ENCODE assay signal across 8 cellular contexts in the genomic region with DNA sequence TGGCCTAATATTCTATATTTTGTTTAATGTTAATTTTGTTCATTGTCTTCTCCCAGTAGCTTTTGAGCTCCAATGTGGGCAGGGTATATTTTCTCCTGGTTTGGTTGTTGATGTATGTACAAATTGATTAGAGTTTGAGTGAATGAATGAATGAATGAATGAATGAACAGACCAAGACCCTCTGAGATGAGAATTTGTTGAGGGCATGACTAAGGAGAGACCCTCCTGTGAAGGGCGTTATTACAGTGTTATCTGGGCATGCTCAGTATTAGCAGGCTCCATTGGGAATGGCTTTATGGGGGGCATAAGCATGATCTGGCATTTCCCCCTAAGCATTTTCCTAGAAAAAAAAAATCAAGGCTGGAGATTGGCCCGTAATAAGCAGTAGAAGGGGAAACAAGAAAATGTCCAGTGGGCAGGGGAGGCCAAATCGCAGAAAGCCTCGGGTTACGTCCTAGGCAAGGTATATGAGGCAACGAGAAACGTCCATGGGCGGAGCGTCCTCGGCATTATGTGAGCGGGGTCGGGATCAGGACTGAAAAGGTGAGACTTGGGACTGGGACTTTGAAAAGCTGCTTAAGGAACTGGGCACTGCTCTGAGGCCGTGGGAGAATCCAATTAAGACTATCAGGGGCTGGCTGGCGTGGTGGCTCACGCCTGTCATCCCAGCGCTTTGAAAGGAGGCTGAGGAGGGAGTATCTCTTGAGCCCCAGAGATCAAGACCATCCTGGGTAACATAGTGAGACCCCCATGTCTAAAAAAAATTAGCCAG. TPM values are rescaled to one million over a fixed set of nuclear protein-coding genes. Genes with fewer than 3 reads are reported as not detected.
DNase-seq lines count a peak whose midpoint lies in the region; ATAC-seq and TF ChIP-seq lines count a peak whose summit lies in the region.

No MANE protein-coding gene starts in this region.

- H3K9ac ChIP-seq in iPS-20b (ENCODE audit: low read depth, low read length), result no peak overlapping the region

- peaks cover 10% of the 10 kb centered on the region for H3K36me3 Mint-ChIP-seq in activated T-cell treated with anti-CD3 and anti-CD28 coated beads, Interleukin-2, amount 50 U/mL, for 24 hours (ENCODE audit: low read depth)

- intact Hi-C loops in posterior vena cava (cut with DNase I), result no loop called here

- peak overlapping the region; percentile 55 for H3K27ac ChIP-seq in WERI-Rb-1
- no peak overlapping the region for H3K27ac ChIP-seq in iPS-20b (ENCODE audit: low read length)
- H3K27ac ChIP-seq in thoracic aorta, result no peak overlapping the region

- H3K27ac Mint-ChIP-seq in activated T-cell treated with anti-CD3 and anti-CD28 coated beads, Interleukin-2, amount 50 U/mL, for 24 hours, result no peak overlapping the region

- TF ChIP-seq CTCF in WERI-Rb-1 (IDR thresholded peaks at IDR 0.05; ENCODE audit: low read depth, low read length) (no peak), thoracic aorta (IDR thresholded peaks at IDR 0.05) (no peak)

- H3K4me3 Mint-ChIP-seq in activated T-cell treated with anti-CD3 and anti-CD28 coated beads, Interleukin-2, amount 50 U/mL, for 24 hours, result peak overlapping the region; percentile 73

- no peak for ATAC-seq in thoracic aorta (ENCODE audit: insufficient number of reproducible peaks, low FRiP score, low read depth)
- ATAC-seq in GM21786 (IDR thresholded peaks at IDR 0.05; ENCODE audit: unreplicated experiment), result no peak

- H3K36me3 ChIP-seq in WERI-Rb-1 (peaks cover 25% of the 10 kb centered on the region), iPS-20b (ENCODE audit: insufficient read depth, low read depth, low read length) (no peaks in the 10 kb centered on the region), thoracic aorta (no peaks in the 10 kb centered on the region)

- no peaks in the 10 kb centered on the region for H3K27me3 ChIP-seq in WERI-Rb-1 (ENCODE audit: insufficient read depth, low read depth, severe bottlenecking)
- H3K27me3 ChIP-seq in iPS-20b (ENCODE audit: insufficient read depth, low read length), result peaks cover 40% of the 10 kb centered on the region
- H3K27me3 ChIP-seq in thoracic aorta (replicated peaks; ENCODE audit: insufficient read depth), result no peaks in the 10 kb centered on the region

- no peaks in the 10 kb centered on the region for H3K9me3 Mint-ChIP-seq in activated T-cell treated with anti-CD3 and anti-CD28 coated beads, Interleukin-2, amount 50 U/mL, for 24 hours

- no peaks in the 10 kb centered on the region for H3K27me3 Mint-ChIP-seq in activated T-cell treated with anti-CD3 and anti-CD28 coated beads, Interleukin-2, amount 50 U/mL, for 24 hours

- no peak for DNase-seq in activated T-cell treated with anti-CD3 and anti-CD28 coated beads, Interleukin-2, amount 50 U/mL, for 24 hours
- no peak for DNase-seq in activated T-cell treated with anti-CD3 and anti-CD28 coated beads, Interleukin-2, amount 50 U/mL, for 48 hours
- DNase-seq in WERI-Rb-1 (peak; percentile 77), thoracic aorta (ENCODE audit: low spot score) (no peak), NCI-H446 (lab: John Stamatoyannopoulos, UW) (no peak), posterior vena cava (ENCODE audit: low spot score) (no peak)

- peaks cover 8% of the 10 kb centered on the region; the same call in 1 of the 2 replicates for H3K4me1 ChIP-seq in iPS-20b (ENCODE audit: insufficient read depth, low read length)
- peaks cover 8 to 12% of the 10 kb centered on the region in 2 donors for H3K4me1 ChIP-seq in thoracic aorta (ENCODE audit: control insufficient read depth in 1 of 2, low read depth in 2 of 2)

- no peaks in the 10 kb centered on the region for H3K9me3 ChIP-seq in WERI-Rb-1 (ENCODE audit: severe bottlenecking)
- H3K9me3 ChIP-seq in iPS-20b (ENCODE audit: insufficient read depth, low read depth, low read length), result no peaks in the 10 kb centered on the region
- H3K9me3 ChIP-seq in thoracic aorta, result no peaks in the 10 kb centered on the region

- H3K4me3 ChIP-seq in WERI-Rb-1 (ENCODE audit: low read depth, low read length) (peak overlapping the region; percentile 41), iPS-20b (ENCODE audit: low read length) (peak overlapping the region; percentile 67; the same call in 1 of the 2 replicates), thoracic aorta (peak overlapping the region; percentile 94)

- H3K4me1 Mint-ChIP-seq in activated T-cell treated with anti-CD3 and anti-CD28 coated beads, Interleukin-2, amount 50 U/mL, for 24 hours (ENCODE audit: low read depth), result peaks cover 10% of the 10 kb centered on the region

RNA-seq across cellular contexts. Expression of a gene that starts 0.9 kb away (rescaled TPM):
- total RNA-seq in thoracic aorta (10 to 100 TPM; 15.4 to 30.7 TPM), posterior vena cava (1 to 10 TPM; 6.2 to 9.6 TPM)

RNA-seq across cellular contexts. Expression of a gene that starts 16.5 kb away (rescaled TPM):
- 10 to 100 TPM; 11.1 to 16.6 TPM for total RNA-seq in thoracic aorta
- total RNA-seq in posterior vena cava, result 10 to 100 TPM; 18.4 to 19.3 TPM

RNA-seq across cellular contexts. Expression of a gene that starts 17.6 kb away (rescaled TPM):
- total RNA-seq in thoracic aorta (100 to 1,000 TPM in 1 of 2 donors, 10 to 100 TPM in 1; 78.6 to 130 TPM), posterior vena cava (100 to 1,000 TPM; 290 to 412 TPM)

RNA-seq across cellular contexts. Expression of a gene that starts 26.1 kb away (rescaled TPM):
- total RNA-seq in thoracic aorta (10 to 100 TPM in 1 of 2 donors, 1 to 10 TPM in 1; 9.9 to 30.5 TPM), posterior vena cava (1 to 10 TPM; 8.3 to 9.4 TPM)

RNA-seq across cellular contexts. Expression of a gene that starts 29.0 kb away (rescaled TPM):
- total RNA-seq in thoracic aorta (10 to 100 TPM; 25.5 to 30.1 TPM), posterior vena cava (10 to 100 TPM; 33.6 to 37.3 TPM)

Comparison
In these comparisons a context has a peak if more than half of its experiments do, and no peak if none do; other contexts are left out.
1. H3K4me3 ChIP-seq: peak in every context shown above with its lines; median percentile 94 in thoracic aorta; 67 in iPS-20b; 41 in WERI-Rb-1.